In the genomic region with DNA sequence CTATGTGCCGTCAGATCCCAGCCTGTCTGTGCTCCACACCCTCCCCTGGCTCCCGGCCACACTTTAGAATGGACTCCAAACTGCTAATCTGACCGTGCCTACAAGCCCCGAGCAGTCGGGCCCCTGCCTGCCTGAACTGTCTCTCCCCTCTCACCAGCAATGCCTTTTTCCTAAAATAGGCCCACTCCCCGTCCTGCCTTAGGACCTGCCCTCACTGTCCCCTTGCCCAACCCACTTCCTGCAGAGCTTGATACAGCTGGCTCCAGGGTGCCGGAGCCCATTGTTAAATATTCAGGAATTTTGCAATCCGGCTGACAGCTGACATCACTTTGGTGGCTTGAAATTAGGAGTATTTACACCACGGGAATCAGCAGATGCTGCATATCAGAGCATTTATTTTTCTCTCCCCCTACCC, we compare ENCODE assay signal across 15 cellular contexts. TPM values are rescaled to one million over a fixed set of nuclear protein-coding genes. Genes with fewer than 3 reads are reported as not detected.
DNase-seq lines count a peak whose midpoint lies in the region; FAIRE-seq and TF ChIP-seq lines count a peak whose summit lies in the region.
"Had no signal": no experiment of that assay in that cellular context is flagged by ENCODE, and none has a peak within 500 bp of the region (broad histone marks: within the 10 kb centered on the region; RNA-seq: fewer than 3 reads in every experiment).

No MANE protein-coding gene starts in this region.

- peaks cover 15% of the 10 kb centered on the region for H3K36me3 Mint-ChIP-seq in mesothelial cell of epicardium
- H3K36me3 Mint-ChIP-seq: memory B cell had no signal

- no peaks in the 10 kb centered on the region for H3K9me3 Mint-ChIP-seq in mesothelial cell of epicardium
- H3K9me3 Mint-ChIP-seq: activated CD8-positive, alpha-beta T cell treated with anti-CD3 and anti-CD28 coated beads for 36 hours; memory B cell had no signal

- H3K27ac Mint-ChIP-seq in mesothelial cell of epicardium = peak overlapping the region; percentile 36
- H3K27ac Mint-ChIP-seq: activated CD8-positive, alpha-beta T cell treated with anti-CD3 and anti-CD28 coated beads for 36 hours; memory B cell; progenitor cell of endocrine pancreas had no signal

- peaks cover 30% of the 10 kb centered on the region for H3K4me1 Mint-ChIP-seq in mesothelial cell of epicardium

- H3K9ac ChIP-seq in adipocyte (ENCODE audit: low read length) = peak overlapping the region; percentile 41

- H3K36me3 ChIP-seq in adipocyte (ENCODE audit: control insufficient read depth, insufficient read depth, low read length, severe bottlenecking) (no peaks in the 10 kb centered on the region), MG63 (no peaks in the 10 kb centered on the region)
- H3K36me3 ChIP-seq: brain microvascular endothelial cell, uterus had no signal

- peak; percentile 90 for FAIRE-seq in urothelium cell line (lab: Jason Lieb, UNC)

- peak; percentile 51 for DNase-seq in adipocyte (ENCODE audit: low read depth)
- DNase-seq in fibroblast of the aortic adventitia (ENCODE audit: low read depth) = peak; percentile 67
- no peak for DNase-seq in mesothelial cell of epicardium (ENCODE audit: low spot score in 2 of 2, unreplicated experiment in 2 of 2)
- DNase-seq in urothelium cell line (ENCODE audit: low spot score) = no peak
- DNase-seq in NCI-H345 (lab: John Stamatoyannopoulos, UW) = no peak
- no peak for DNase-seq in MG63
- no peak for DNase-seq in NCI-H146 (lab: John Stamatoyannopoulos, UW)
- DNase-seq: activated CD8-positive, alpha-beta T cell treated with anti-CD3 and anti-CD28 coated beads for 36 hours; brain microvascular endothelial cell; DMS79; hippocampal formation; NCI-H2107; uterus had no signal

- H3K9me3 ChIP-seq in adipocyte (ENCODE audit: control insufficient read depth, low read length) (peaks cover 4% of the 10 kb centered on the region), MG63 (no peaks in the 10 kb centered on the region)
- H3K9me3 ChIP-seq: uterus had no signal

- peaks cover 54% of the 10 kb centered on the region for H3K4me1 ChIP-seq in adipocyte (ENCODE audit: control insufficient read depth, insufficient read depth, low read length)
- H3K4me1 ChIP-seq: uterus had no signal

- no peaks in the 10 kb centered on the region for H3K27me3 Mint-ChIP-seq in mesothelial cell of epicardium (ENCODE audit: low read depth)
- H3K27me3 Mint-ChIP-seq: progenitor cell of endocrine pancreas had no signal

- H3K4me3 ChIP-seq in adipocyte (ENCODE audit: low read length) = no peak overlapping the region
- H3K4me3 ChIP-seq in fibroblast of the aortic adventitia (ENCODE audit: low read depth, low read length) = no peak overlapping the region
- H3K4me3 ChIP-seq in MG63 = no peak overlapping the region
- H3K4me3 ChIP-seq: uterus had no signal

- TF ChIP-seq CTCF in fibroblast of the aortic adventitia (IDR thresholded peaks at IDR 0.05; ENCODE audit: insufficient read depth, low read length) (no peak), mesothelial cell of epicardium (IDR thresholded peaks at IDR 0.05; ENCODE audit: unreplicated experiment) (no peak)

- no peak overlapping the region for H3K4me3 Mint-ChIP-seq in mesothelial cell of epicardium
- H3K4me3 Mint-ChIP-seq: activated CD8-positive, alpha-beta T cell treated with anti-CD3 and anti-CD28 coated beads for 36 hours; memory B cell had no signal

- H3K27me3 ChIP-seq in adipocyte (replicated peaks; ENCODE audit: control insufficient read depth, insufficient read depth, low read length) = no peaks in the 10 kb centered on the region
- H3K27me3 ChIP-seq in MG63 = no peaks in the 10 kb centered on the region
- H3K27me3 ChIP-seq: brain microvascular endothelial cell, uterus had no signal

RNA-seq across cellular contexts. Expression of a gene that starts 21.4 kb away (rescaled TPM):
- total RNA-seq in fibroblast of the aortic adventitia (ENCODE audit: low replicate concordance) (27.9 and 55.9 TPM in 2 replicates), mesothelial cell of epicardium (46.3 to 49.6 TPM (median 47.8 TPM) in 3 replicates)
- 1.4 and 1.9 TPM in 2 replicates for total RNA-seq in MG63 (2014; rRNA removed; shearing (Covaris generic); ENCODE audit: low replicate concordance)

Comparison
In these comparisons a context has a peak if more than half of its experiments do, and no peak if none do; other contexts are left out.
1. DNase-seq: peak in adipocyte (single experiment) and fibroblast of the aortic adventitia (single experiment); none in mesothelial cell of epicardium (0 of 2), urothelium cell line (single experiment), NCI-H345 (single experiment), MG63 (single experiment) and NCI-H146 (single experiment).